In the genomic region with DNA sequence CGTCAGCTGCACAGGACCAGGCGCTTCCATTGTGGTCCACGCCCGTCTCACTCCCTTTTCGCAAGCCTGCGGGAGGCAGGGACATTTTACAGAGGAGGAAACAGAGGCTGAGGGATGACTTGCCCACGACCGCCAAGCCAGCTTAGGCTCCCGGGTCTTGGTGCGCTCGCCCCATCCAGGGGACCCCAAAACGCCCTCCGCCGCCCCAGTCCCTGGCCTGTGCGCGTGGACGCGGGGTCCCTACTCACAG, we compare ENCODE assay signal across 7 cellular contexts. TPM values are rescaled to one million over a fixed set of nuclear protein-coding genes. Genes with fewer than 3 reads are reported as not detected.
DNase-seq lines count a peak whose midpoint lies in the region; ATAC-seq and TF ChIP-seq lines count a peak whose summit lies in the region.

No MANE protein-coding gene starts in this region.

- intact Hi-C loops in mucosa of descending colon (cut with DNase I, micrococcal nuclease): loop anchor here (2.0 to 10.0 kb wide), 2 partner anchors 109 to 113 kb away; no protein-coding TSS in a partner anchor

- H3K4me3 ChIP-seq in HUES6 (ENCODE audit: low read depth, low read length) (peak overlapping the region; percentile 72), iPS-18a (ENCODE audit: low read length) (peak overlapping the region; percentile 53), mucosa of descending colon (no peak overlapping the region)

- POLR2A ChIA-PET in activated naive CD8-positive, alpha-beta T cell treated with anti-CD3 and anti-CD28 coated beads, Interleukin-2, amount 10 ng/mL, durations not matched to agents 7 days and 5 days (lab: Charles Lee): no interaction called here

- no peak overlapping the region for H3K27ac Mint-ChIP-seq in activated naive CD8-positive, alpha-beta T cell treated with anti-CD3 and anti-CD28 coated beads, Interleukin-2, amount 10 ng/mL, durations not matched to agents 7 days and 5 days
- H3K27ac Mint-ChIP-seq in stimulated activated memory B cell treated with anti-CD40 and anti-IgM and Interleukin-4, amounts not matched to agents 10 μg/mL and 1 μg/mL and 100 μg/mL, for 72 hours: peak overlapping the region; percentile 6

- no peak for TF ChIP-seq POLR2A in erythroblast (IDR thresholded peaks at IDR 0.05; ENCODE audit: low read length)

- ATAC-seq in activated naive CD8-positive, alpha-beta T cell treated with anti-CD3 and anti-CD28 coated beads, Interleukin-2, amount 10 ng/mL, durations not matched to agents 7 days and 5 days (ENCODE audit: low read depth): no peak
- no peak for ATAC-seq in stimulated activated memory B cell treated with anti-CD40 and anti-IgM and Interleukin-4, amounts not matched to agents 10 μg/mL and 1 μg/mL and 100 μg/mL, for 72 hours
- no peak for ATAC-seq in mucosa of descending colon

- H3K27ac ChIP-seq in HUES6 (ENCODE audit: low read depth, low read length): no peak overlapping the region
- H3K27ac ChIP-seq in iPS-18a (ENCODE audit: low read length): no peak overlapping the region

- H3K4me1 ChIP-seq in HUES6 (ENCODE audit: control insufficient read depth, insufficient read depth, low read length) (peaks cover 20% of the 10 kb centered on the region), iPS-18a (ENCODE audit: control insufficient read depth, low read depth, low read length) (peaks cover 13% of the 10 kb centered on the region), mucosa of descending colon (ENCODE audit: low read depth) (peaks cover 50% of the 10 kb centered on the region)

- peaks cover 13% of the 10 kb centered on the region for H3K4me1 Mint-ChIP-seq in activated naive CD8-positive, alpha-beta T cell treated with anti-CD3 and anti-CD28 coated beads, Interleukin-2, amount 10 ng/mL, durations not matched to agents 7 days and 5 days
- peaks cover 35% of the 10 kb centered on the region for H3K4me1 Mint-ChIP-seq in stimulated activated memory B cell treated with anti-CD40 and anti-IgM and Interleukin-4, amounts not matched to agents 10 μg/mL and 1 μg/mL and 100 μg/mL, for 72 hours

- H3K9me3 Mint-ChIP-seq in activated naive CD8-positive, alpha-beta T cell treated with anti-CD3 and anti-CD28 coated beads, Interleukin-2, amount 10 ng/mL, durations not matched to agents 7 days and 5 days: no peaks in the 10 kb centered on the region
- no peaks in the 10 kb centered on the region for H3K9me3 Mint-ChIP-seq in stimulated activated memory B cell treated with anti-CD40 and anti-IgM and Interleukin-4, amounts not matched to agents 10 μg/mL and 1 μg/mL and 100 μg/mL, for 72 hours

- H3K36me3 Mint-ChIP-seq in activated naive CD8-positive, alpha-beta T cell treated with anti-CD3 and anti-CD28 coated beads, Interleukin-2, amount 10 ng/mL, durations not matched to agents 7 days and 5 days: no peaks in the 10 kb centered on the region
- H3K36me3 Mint-ChIP-seq in stimulated activated memory B cell treated with anti-CD40 and anti-IgM and Interleukin-4, amounts not matched to agents 10 μg/mL and 1 μg/mL and 100 μg/mL, for 72 hours: no peaks in the 10 kb centered on the region

- TF ChIP-seq CTCF in mucosa of descending colon (IDR thresholded peaks at IDR 0.05): no peak

- H3K9me3 ChIP-seq in HUES6 (ENCODE audit: control insufficient read depth, insufficient read depth, low read depth, low read length): no peaks in the 10 kb centered on the region
- H3K9me3 ChIP-seq in iPS-18a (ENCODE audit: control insufficient read depth, low read depth, low read length): no peaks in the 10 kb centered on the region
- H3K9me3 ChIP-seq in mucosa of descending colon: no peaks in the 10 kb centered on the region

- H3K36me3 ChIP-seq in HUES6 (ENCODE audit: control insufficient read depth, insufficient read depth, low read length) (no peaks in the 10 kb centered on the region), iPS-18a (ENCODE audit: control insufficient read depth, low read depth, low read length) (no peaks in the 10 kb centered on the region), mucosa of descending colon (ENCODE audit: low read depth) (no peaks in the 10 kb centered on the region)

- peak overlapping the region; percentile 58 for H3K4me3 Mint-ChIP-seq in activated naive CD8-positive, alpha-beta T cell treated with anti-CD3 and anti-CD28 coated beads, Interleukin-2, amount 10 ng/mL, durations not matched to agents 7 days and 5 days
- peak overlapping the region; percentile 79 for H3K4me3 Mint-ChIP-seq in stimulated activated memory B cell treated with anti-CD40 and anti-IgM and Interleukin-4, amounts not matched to agents 10 μg/mL and 1 μg/mL and 100 μg/mL, for 72 hours

- H3K9ac ChIP-seq in HUES6 (ENCODE audit: low read length) (peak overlapping the region; percentile 19), iPS-18a (ENCODE audit: low read length) (no peak overlapping the region)

- peaks cover 87% of the 10 kb centered on the region for H3K27me3 ChIP-seq in HUES6 (ENCODE audit: control insufficient read depth, insufficient read depth, low read length)
- H3K27me3 ChIP-seq in iPS-18a (ENCODE audit: control insufficient read depth, insufficient read depth, low read length): peaks cover 86% of the 10 kb centered on the region

- no peak for DNase-seq in activated naive CD8-positive, alpha-beta T cell treated with anti-CD3 and anti-CD28 coated beads, Interleukin-2, amount 10 ng/mL, durations not matched to agents 7 days and 5 days
- DNase-seq in mucosa of descending colon: no peak
- no peak for DNase-seq in erythroblast (lab: John Stamatoyannopoulos, UW)
- DNase-seq in activated CD8-positive, alpha-beta memory T cell treated with anti-CD3 and anti-CD28 coated beads, Interleukin-2, amount 50 U/mL, for 4 hours: no peak

- peaks cover 38% of the 10 kb centered on the region for H3K27me3 Mint-ChIP-seq in activated naive CD8-positive, alpha-beta T cell treated with anti-CD3 and anti-CD28 coated beads, Interleukin-2, amount 10 ng/mL, durations not matched to agents 7 days and 5 days
- H3K27me3 Mint-ChIP-seq in stimulated activated memory B cell treated with anti-CD40 and anti-IgM and Interleukin-4, amounts not matched to agents 10 μg/mL and 1 μg/mL and 100 μg/mL, for 72 hours: peaks cover 66% of the 10 kb centered on the region

RNA-seq across cellular contexts. Expression of a gene that starts 0.3 kb away (rescaled TPM):
- 1 to 10 TPM; 1.4 to 2.1 TPM for total RNA-seq in activated naive CD8-positive, alpha-beta T cell treated with anti-CD3 and anti-CD28 coated beads, Interleukin-2, amount 10 ng/mL, durations not matched to agents 7 days and 5 days
- total RNA-seq in mucosa of descending colon: 1 to 10 TPM; 3.4 to 5.7 (median 5.2) TPM
